8 cellular contexts compared by ENCODE assay signal in genomic region chr2:44479127-44479887, GRCh38.
A peak's percentile ranks its signal among the peaks of the same experiment; 100 is the strongest.
DNase-seq lines count a peak whose midpoint lies in the region; ATAC-seq and TF ChIP-seq lines count a peak whose summit lies in the region.

No MANE protein-coding gene starts in this region.

- H3K4me3 ChIP-seq in WERI-Rb-1 (ENCODE audit: low read depth, low read length): no peak overlapping the region
- no peak overlapping the region for H3K4me3 ChIP-seq in upper lobe of right lung

- ATAC-seq in GM19351 (IDR thresholded peaks at IDR 0.05; ENCODE audit: unreplicated experiment) (peak; percentile 86), HG03457 (IDR thresholded peaks at IDR 0.05; ENCODE audit: unreplicated experiment) (peak; percentile 89), upper lobe of right lung (peak; percentile 99)

- H3K9me3 ChIP-seq in WERI-Rb-1 (ENCODE audit: severe bottlenecking) (no peaks in the 10 kb centered on the region), upper lobe of right lung (no peaks in the 10 kb centered on the region)

- DNase-seq in Caki2 (ENCODE audit: low read depth) (peak; percentile 72), NCI-H345 (lab: John Stamatoyannopoulos, UW) (peak; percentile 79), WERI-Rb-1 (peak; percentile 58), epidermal melanocyte (ENCODE audit: insufficient read length, low spot score) (peak; percentile 63), middle frontal gyrus (ENCODE audit: extremely low spot score, low spot score) (peak; percentile 49), upper lobe of right lung (no peak)

- no peaks in the 10 kb centered on the region for H3K4me1 ChIP-seq in upper lobe of right lung

- H3K36me3 ChIP-seq in WERI-Rb-1 (no peaks in the 10 kb centered on the region), upper lobe of right lung (no peaks in the 10 kb centered on the region)

- TF ChIP-seq CTCF in WERI-Rb-1 (IDR thresholded peaks at IDR 0.05; ENCODE audit: low read depth, low read length): peak; percentile 97
- peak; percentile 98 for TF ChIP-seq CTCF in upper lobe of right lung (IDR thresholded peaks at IDR 0.05)

- H3K27me3 ChIP-seq in WERI-Rb-1 (ENCODE audit: insufficient read depth, low read depth, severe bottlenecking) (no peaks in the 10 kb centered on the region), upper lobe of right lung (no peaks in the 10 kb centered on the region)

- in situ Hi-C loops in Caki2 (cut with HindIII; ENCODE audit: low pct_unique_long_range_greater_than_20kb, low sequenced_read_pairs): no loop called here

- intact Hi-C loops in upper lobe of right lung (cut with DNase I): no loop called here

- H3K27ac ChIP-seq in WERI-Rb-1 (no peak overlapping the region), upper lobe of right lung (no peak overlapping the region)
